20 cellular contexts compared by ENCODE assay signal in genomic region chr7:117023325-117023854, GRCh38.
A peak's percentile ranks its signal among the peaks of the same experiment; 100 is the strongest.
DNase-seq lines count a peak whose midpoint lies in the region; ATAC-seq, FAIRE-seq and TF ChIP-seq lines count a peak whose summit lies in the region.
"Had no signal": no experiment of that assay in that cellular context is flagged by ENCODE, and none has a peak within 500 bp of the region (broad histone marks: within the 10 kb centered on the region; RNA-seq: fewer than 3 reads in every experiment).

No MANE protein-coding gene starts in this region.

- H3K27ac ChIP-seq in dorsolateral prefrontal cortex, result no peak overlapping the region
- H3K27ac ChIP-seq in right atrium auricular region, result no peak overlapping the region
- H3K27ac ChIP-seq: body of pancreas, heart right ventricle, lower lobe of right lung, parathyroid adenoma, SJSA1 had no signal

- H3K4me3 ChIP-seq in dorsolateral prefrontal cortex (peak overlapping the region in 55 of 59 donors; percentile 23 to 76 (median 64)), right atrium auricular region (no peak overlapping the region)
- H3K4me3 ChIP-seq: body of pancreas, heart right ventricle, lower lobe of right lung, SJSA1 had no signal

- no peaks in the 10 kb centered on the region for H3K36me3 ChIP-seq in right atrium auricular region
- H3K36me3 ChIP-seq: BE2C, heart right ventricle, lower lobe of right lung, SJSA1 had no signal

- no peaks in the 10 kb centered on the region for H3K9me3 ChIP-seq in right atrium auricular region
- H3K9me3 ChIP-seq: BE2C, body of pancreas, lower lobe of right lung, SJSA1 had no signal

- peak; percentile 56 for FAIRE-seq in GM18507 (lab: Jason Lieb, UNC)
- FAIRE-seq: endothelial cell of umbilical vein had no signal

- no peaks in the 10 kb centered on the region for H3K27me3 ChIP-seq in dorsolateral prefrontal cortex
- H3K27me3 ChIP-seq in right atrium auricular region, result no peaks in the 10 kb centered on the region
- H3K27me3 ChIP-seq: BE2C, body of pancreas, heart right ventricle, SJSA1 had no signal

- no peak for DNase-seq in GM18507 (ENCODE audit: extremely low spot score, insufficient read length, low read depth)
- no peak for DNase-seq in dorsolateral prefrontal cortex
- no peak for DNase-seq in globus pallidus (ENCODE audit: low spot score)
- DNase-seq in right atrium auricular region (ENCODE audit: low spot score), result no peak
- no peak for DNase-seq in left cardiac atrium
- no peak for DNase-seq in GM03348 (ENCODE audit: low spot score)
- DNase-seq: activated B cell treated with CpG ODN at 0.5 μM for 24 hours; activated T-cell treated with anti-CD3 and anti-CD28 coated beads, Interleukin-2, amount 50 U/mL, for 48 hours; BE2C; body of pancreas; DND-41; heart right ventricle; lower lobe of right lung; NCI-H146; NCI-H774 had no signal

- intact Hi-C loops in dorsolateral prefrontal cortex (cut with DNase I), result loop anchor here in 1 of 2 donors (10.0 kb wide), 1 partner anchor 131 kb away; no protein-coding TSS in a partner anchor
- intact Hi-C loops in left cardiac atrium (cut with DNase I), result loop anchor here in 1 of 2 donors (5.0 kb wide), 1 partner anchor 54 kb away; no protein-coding TSS in a partner anchor

- TF ChIP-seq CTCF in dorsolateral prefrontal cortex (IDR thresholded peaks at IDR 0.05 in 54 of 56, conservative IDR thresholded peaks at IDR 0.05 in 2 of 56; ENCODE audit: low read depth in 1 of 56, partially characterized antibody in 56 of 56) (no peak), right atrium auricular region (IDR thresholded peaks at IDR 0.05) (no peak)

- H3K4me1 ChIP-seq in right atrium auricular region, result peaks cover 0 to 22% of the 10 kb centered on the region in 2 donors

- ATAC-seq in GM19463 (IDR thresholded peaks at IDR 0.05; ENCODE audit: unreplicated experiment) (peak; percentile 51), HG03280 (IDR thresholded peaks at IDR 0.05; ENCODE audit: unreplicated experiment) (peak; percentile 47), left cardiac atrium (no peak)
- ATAC-seq: body of pancreas, heart right ventricle, lower lobe of right lung had no signal

Comparison
In these comparisons a context has a peak if more than half of its experiments do, and no peak if none do; other contexts are left out.
1. ATAC-seq: peak in GM19463 (single experiment) and HG03280 (single experiment); none in left cardiac atrium (0 of 2).
2. H3K4me3 ChIP-seq: peak in dorsolateral prefrontal cortex (55 of 59); none in right atrium auricular region (0 of 2).